Comparison of ENCODE assay signal across 13 cellular contexts in genomic region chr7:139669106-139670061, GRCh38.
DNase-seq lines count a peak whose midpoint lies in the region; ATAC-seq and TF ChIP-seq lines count a peak whose summit lies in the region.
"Had no signal": no experiment of that assay in that cellular context is flagged by ENCODE, and none has a peak within 500 bp of the region (broad histone marks: within the 10 kb centered on the region; RNA-seq: fewer than 3 reads in every experiment).

No MANE protein-coding gene starts in this region.

- H3K4me2 ChIP-seq in mesenchymal stem cell (ENCODE audit: low read length, poor library complexity, severe bottlenecking) = no peak overlapping the region

- no peak overlapping the region for H2AFZ ChIP-seq in mesenchymal stem cell (ENCODE audit: low read depth, low read length)

- no peak overlapping the region for H2BK12ac ChIP-seq in mesenchymal stem cell (ENCODE audit: low read length in 2 of 2)

- no peak for ATAC-seq in GM21529 (IDR thresholded peaks at IDR 0.05; ENCODE audit: unreplicated experiment)

- H4K8ac ChIP-seq in mesenchymal stem cell (ENCODE audit: low read length) = no peak overlapping the region

- no peak overlapping the region for H2BK120ac ChIP-seq in mesenchymal stem cell (ENCODE audit: low read depth, low read length)

- H3K4me1 ChIP-seq in mesenchymal stem cell (ENCODE audit: control insufficient read depth, insufficient read depth, low read depth, low read length) = peaks cover 15% of the 10 kb centered on the region
- H3K4me1 ChIP-seq in adrenal gland (replicated peaks in 1 of 2) = peaks cover 0 to 23% of the 10 kb centered on the region in 2 donors

- H3K23ac ChIP-seq in mesenchymal stem cell (ENCODE audit: low read length in 2 of 2) = no peak overlapping the region

- peak overlapping the region in 1 of 2 experiments; percentile 58 for H3K18ac ChIP-seq in mesenchymal stem cell (ENCODE audit: low read depth in 1 of 2, low read length in 2 of 2)

- H3K9ac ChIP-seq in mesenchymal stem cell (ENCODE audit: low read length) = no peak overlapping the region

- TF ChIP-seq POLR2A in adrenal gland (IDR thresholded peaks at IDR 0.05) = no peak

- intact Hi-C loops in adrenal gland (cut with DNase I) = no loop called here

- peaks cover 23% of the 10 kb centered on the region for H3K79me1 ChIP-seq in mesenchymal stem cell (replicated peaks; ENCODE audit: low read length, poor library complexity, severe bottlenecking)

- H2BK15ac ChIP-seq in mesenchymal stem cell (ENCODE audit: low read depth, poor library complexity, severe bottlenecking) = no peak overlapping the region

- no peaks in the 10 kb centered on the region for H3K9me3 ChIP-seq in mesenchymal stem cell (ENCODE audit: control insufficient read depth, low read length)
- no peaks in the 10 kb centered on the region for H3K9me3 ChIP-seq in adrenal gland (replicated peaks in 1 of 3)

- WGBS in mesenchymal stem cell = 67% methylated on average over 5 of the region's 11 CpGs
- WGBS in adrenal gland, 4 donors = 82 to 88% (median 87%) methylated on average over 11 of the region's 11 CpGs

- DNase-seq in stimulated activated CD4-positive, alpha-beta T cell treated with anti-CD3 and anti-CD28 coated beads, Interleukin-15, amount 100 ng/mL, for 24 hours = peak; percentile 36
- DNase-seq in stimulated activated CD4-positive, alpha-beta T cell treated with anti-CD3 and anti-CD28 coated beads, Interleukin-4, amount 100 ng/mL, for 1 hour = no peak
- DNase-seq in activated naive CD4-positive, alpha-beta T cell treated with anti-CD3 and anti-CD28 coated beads, Interleukin-2, amount 50 U/mL, for 16 hours = peak; percentile 50
- peak; percentile 47 for DNase-seq in mesenchymal stem cell
- peak; percentile 80 for DNase-seq in superior temporal gyrus (ENCODE audit: extremely low spot score)
- no peak for DNase-seq in adrenal gland
- DNase-seq in COLO829 (ENCODE audit: low spot score) = no peak
- DNase-seq: activated CD8-positive, alpha-beta memory T cell treated with anti-CD3 and anti-CD28 coated beads, Interleukin-2, amount 50 U/mL, for 4 hours; NCI-H2029 treated with DMSO at 0.1 percent for 48 hours; NCI-H82; SHP77 treated with DMSO at 0.1 percent for 48 hours had no signal

- peak overlapping the region in 1 of 2 experiments; percentile 44 for H3K4ac ChIP-seq in mesenchymal stem cell (ENCODE audit: low read depth in 1 of 2, low read length in 2 of 2)

- no peak overlapping the region for H4K91ac ChIP-seq in mesenchymal stem cell (ENCODE audit: low read length)

- no peak overlapping the region for H2BK5ac ChIP-seq in mesenchymal stem cell (ENCODE audit: low read depth, low read length, poor library complexity, severe bottlenecking)

- H3K36me3 ChIP-seq in mesenchymal stem cell (ENCODE audit: control insufficient read depth in 1 of 2, insufficient read depth in 2 of 2, low read depth in 1 of 2, low read length in 2 of 2) = peaks cover 3 to 7% of the 10 kb centered on the region in 2 experiments
- H3K36me3 ChIP-seq in adrenal gland (replicated peaks in 1 of 2) = no peaks in the 10 kb centered on the region

- H3K27ac ChIP-seq in mesenchymal stem cell (ENCODE audit: low read length, poor library complexity, severe bottlenecking) (no peak overlapping the region), adrenal gland (no peak overlapping the region)

- no peak overlapping the region for H3K4me3 ChIP-seq in mesenchymal stem cell (ENCODE audit: insufficient read depth in 1 of 2, low read depth in 1 of 2, low read length in 2 of 2)
- no peak overlapping the region for H3K4me3 ChIP-seq in adrenal gland
- H3K4me3 ChIP-seq: lung had no signal

- H3K27me3 ChIP-seq in mesenchymal stem cell (ENCODE audit: control insufficient read depth in 1 of 2, insufficient read depth in 1 of 2, low read length in 2 of 2) (no peaks in the 10 kb centered on the region), adrenal gland (no peaks in the 10 kb centered on the region)

- no peak overlapping the region for H3K14ac ChIP-seq in mesenchymal stem cell (ENCODE audit: low read length in 2 of 2)

- H2AK5ac ChIP-seq in mesenchymal stem cell (ENCODE audit: low read length, severe bottlenecking) = no peak overlapping the region

- no peak for TF ChIP-seq CTCF in adrenal gland (IDR thresholded peaks at IDR 0.05)

Comparison
In these comparisons a context has a peak if more than half of its experiments do, and no peak if none do; other contexts are left out.
1. DNase-seq: peak in stimulated activated CD4-positive, alpha-beta T cell treated with anti-CD3 and anti-CD28 coated beads, Interleukin-15, amount 100 ng/mL, for 24 hours (single experiment), activated naive CD4-positive, alpha-beta T cell treated with anti-CD3 and anti-CD28 coated beads, Interleukin-2, amount 50 U/mL, for 16 hours (single experiment), mesenchymal stem cell (single experiment) and superior temporal gyrus (single experiment); none in stimulated activated CD4-positive, alpha-beta T cell treated with anti-CD3 and anti-CD28 coated beads, Interleukin-4, amount 100 ng/mL, for 1 hour (single experiment), adrenal gland (0 of 7) and COLO829 (single experiment).